In the genomic region with DNA sequence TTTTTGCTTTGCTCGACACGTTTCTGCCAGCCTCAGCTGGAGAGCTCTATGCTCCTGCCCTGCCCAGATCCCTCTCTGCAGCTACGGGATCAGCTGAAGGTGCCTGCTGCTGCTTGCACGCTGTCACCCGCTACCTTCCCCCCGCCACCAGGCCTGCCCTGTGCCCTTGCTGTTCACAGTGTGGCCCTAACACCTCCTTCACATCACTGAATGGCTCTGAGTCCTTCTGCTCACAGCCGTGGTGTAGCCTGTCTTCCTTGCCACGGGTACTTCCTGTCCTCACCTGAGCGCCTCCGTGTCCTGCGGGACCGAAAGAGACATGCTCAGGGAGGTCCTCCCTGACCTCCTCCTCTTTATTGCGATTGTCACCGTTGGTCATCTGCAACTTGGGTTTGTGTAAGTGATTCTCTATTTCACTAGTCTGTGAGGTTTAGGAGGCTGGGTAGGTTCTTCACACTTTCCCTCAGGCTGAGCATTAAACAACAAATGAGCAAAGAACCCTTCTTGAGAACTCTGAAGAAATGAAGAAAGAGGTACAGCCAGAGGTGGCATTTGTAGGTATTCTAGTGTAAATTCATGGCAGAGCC, we compare ENCODE assay signal across 13 cellular contexts.
DNase-seq lines count a peak whose midpoint lies in the region; ATAC-seq, FAIRE-seq and TF ChIP-seq lines count a peak whose summit lies in the region.
"Had no signal": no experiment of that assay in that cellular context is flagged by ENCODE, and none has a peak within 500 bp of the region (broad histone marks: within the 10 kb centered on the region; RNA-seq: fewer than 3 reads in every experiment).

No MANE protein-coding gene starts in this region.

- no peaks in the 10 kb centered on the region for H3K27me3 Mint-ChIP-seq in activated naive CD8-positive, alpha-beta T cell
- H3K27me3 Mint-ChIP-seq: brain had no signal

- no peak overlapping the region for H2BK12ac ChIP-seq in neuronal stem cell (ENCODE audit: low read length)

- H3K9ac ChIP-seq in neuronal stem cell (ENCODE audit: low read depth, low read length, poor library complexity) = peak overlapping the region; percentile 24

- peaks cover 13% of the 10 kb centered on the region for H3K79me1 ChIP-seq in neuronal stem cell (ENCODE audit: low read depth, low read length)

- H3K9me3 ChIP-seq in neuronal stem cell (replicated peaks in 1 of 2; ENCODE audit: control insufficient read depth in 2 of 2, insufficient read depth in 1 of 2, low read depth in 1 of 2, low read length in 2 of 2) (peaks cover 2 to 9% of the 10 kb centered on the region in 2 donors), osteoblast (ENCODE audit: low read depth, low read length) (no peaks in the 10 kb centered on the region)

- H3K27ac Mint-ChIP-seq in activated naive CD8-positive, alpha-beta T cell = peak overlapping the region; percentile 88

- H2AFZ ChIP-seq in neuronal stem cell (ENCODE audit: low read length) (no peak overlapping the region), osteoblast (ENCODE audit: low read length) (no peak overlapping the region)

- no peak overlapping the region for H2AK5ac ChIP-seq in neuronal stem cell (ENCODE audit: low read depth, low read length)

- DNase-seq in activated CD4-positive, CD25-positive, alpha-beta regulatory T cell treated with anti-CD3 and anti-CD28 coated beads, Interleukin-2, amount 50 U/mL, for 72 hours = no peak
- DNase-seq in GM19239 (ENCODE audit: insufficient read length, low spot score) (no peak), neuronal stem cell (ENCODE audit: low spot score) (no peak), NCI-H446 (lab: John Stamatoyannopoulos, UW) (no peak), osteoblast (ENCODE audit: insufficient read length, low spot score, missing footprints) (no peak)
- DNase-seq: 8988T; activated CD4-positive, alpha-beta T cell treated with anti-CD3 and anti-CD28 coated beads, Interleukin-2, amount 50 U/mL, for 48 hours; SW 1271 had no signal

- no CpG with 5 or more reads among the region's 14 CpGs for WGBS in neuronal stem cell (ENCODE audit: extremely low coverage in 2 of 2, insufficient read length in 2 of 2, insufficient replicate concordance in 1 of 2), 2 donors

- peak; percentile 26 for FAIRE-seq in GM19239 (lab: Jason Lieb, UNC)
- FAIRE-seq: endothelial cell of umbilical vein had no signal

- H3K14ac ChIP-seq in neuronal stem cell (ENCODE audit: low read length) = peak overlapping the region; percentile 26

- H3K27me3 ChIP-seq in neuronal stem cell (ENCODE audit: control insufficient read depth in 3 of 3, insufficient read depth in 3 of 3, low read depth in 1 of 3, low read length in 3 of 3) (no peaks in the 10 kb centered on the region), osteoblast (ENCODE audit: insufficient read depth, low read length) (no peaks in the 10 kb centered on the region)

- no peak overlapping the region for H2BK15ac ChIP-seq in neuronal stem cell (ENCODE audit: low read length)

- H4K91ac ChIP-seq in neuronal stem cell (ENCODE audit: low read depth, low read length, poor library complexity) = no peak overlapping the region

- peaks cover 17% of the 10 kb centered on the region for H3K36me3 Mint-ChIP-seq in activated naive CD8-positive, alpha-beta T cell

- H3K4me3 ChIP-seq in neuronal stem cell (ENCODE audit: low read length in 2 of 2) = peak overlapping the region in 1 of 2 donors; percentile 15
- no peak overlapping the region for H3K4me3 ChIP-seq in osteoblast (ENCODE audit: insufficient read depth, low read length)

- peaks cover 26% of the 10 kb centered on the region for H4K20me1 ChIP-seq in osteoblast (ENCODE audit: insufficient read depth, low read length)

- no peak overlapping the region for H3K4ac ChIP-seq in neuronal stem cell (ENCODE audit: low read length)

- H3K4me2 ChIP-seq in neuronal stem cell (ENCODE audit: insufficient read depth, low read length, poor library complexity, severe bottlenecking) = no peak overlapping the region
- no peak overlapping the region for H3K4me2 ChIP-seq in osteoblast (ENCODE audit: insufficient read depth, low read length)

- H3K23ac ChIP-seq in neuronal stem cell (ENCODE audit: low read depth, low read length, poor library complexity) = no peak overlapping the region

- H3K36me3 ChIP-seq in neuronal stem cell (replicated peaks in 1 of 2; ENCODE audit: control insufficient read depth in 2 of 2, insufficient read depth in 2 of 2, low read length in 2 of 2) = peaks cover 2 to 57% of the 10 kb centered on the region in 2 donors
- H3K36me3 ChIP-seq in osteoblast (ENCODE audit: insufficient read depth, low read length) = no peaks in the 10 kb centered on the region

- peaks cover 4 to 7% of the 10 kb centered on the region in 2 donors for H3K4me1 ChIP-seq in neuronal stem cell (ENCODE audit: control insufficient read depth in 2 of 2, insufficient read depth in 1 of 2, low read depth in 1 of 2, low read length in 2 of 2)
- H3K4me1 ChIP-seq in osteoblast (ENCODE audit: insufficient read depth, low read length) = peaks cover 22% of the 10 kb centered on the region

- H2BK120ac ChIP-seq in neuronal stem cell (ENCODE audit: low read depth, low read length) = no peak overlapping the region

- peaks cover 97% of the 10 kb centered on the region for H3K4me1 Mint-ChIP-seq in activated naive CD8-positive, alpha-beta T cell (ENCODE audit: low read depth)

- H2BK5ac ChIP-seq in neuronal stem cell (ENCODE audit: low read length) = no peak overlapping the region

- peak overlapping the region; percentile 62 for H3K18ac ChIP-seq in neuronal stem cell (ENCODE audit: low read length)

- H4K8ac ChIP-seq in neuronal stem cell (ENCODE audit: low read depth, low read length) = no peak overlapping the region

- no peak overlapping the region for H3K27ac ChIP-seq in neuronal stem cell (replicated peaks; ENCODE audit: low read length)
- no peak overlapping the region for H3K27ac ChIP-seq in osteoblast (ENCODE audit: low read depth, low read length)

- no peak for TF ChIP-seq CTCF in osteoblast (IDR thresholded peaks at IDR 0.05; ENCODE audit: extremely low read depth, low read depth, low read length)

- H3K79me2 ChIP-seq in osteoblast (ENCODE audit: insufficient read depth, low read length) = peaks cover 7% of the 10 kb centered on the region

- peak overlapping the region; percentile 48 for H3K4me3 Mint-ChIP-seq in activated naive CD8-positive, alpha-beta T cell
- H3K4me3 Mint-ChIP-seq: brain had no signal

- ATAC-seq in activated CD4-positive, CD25-positive, alpha-beta regulatory T cell treated with anti-CD3 and anti-CD28 coated beads, Interleukin-2, amount 50 U/mL, for 24 hours = peak; percentile 15 to 27
- ATAC-seq in HG03457 (IDR thresholded peaks at IDR 0.05; ENCODE audit: unreplicated experiment) = no peak

- H3K9me3 Mint-ChIP-seq in activated naive CD8-positive, alpha-beta T cell (ENCODE audit: low read depth) = no peaks in the 10 kb centered on the region
- H3K9me3 Mint-ChIP-seq: brain had no signal
